13 cellular contexts compared by ENCODE assay signal in the genomic region with DNA sequence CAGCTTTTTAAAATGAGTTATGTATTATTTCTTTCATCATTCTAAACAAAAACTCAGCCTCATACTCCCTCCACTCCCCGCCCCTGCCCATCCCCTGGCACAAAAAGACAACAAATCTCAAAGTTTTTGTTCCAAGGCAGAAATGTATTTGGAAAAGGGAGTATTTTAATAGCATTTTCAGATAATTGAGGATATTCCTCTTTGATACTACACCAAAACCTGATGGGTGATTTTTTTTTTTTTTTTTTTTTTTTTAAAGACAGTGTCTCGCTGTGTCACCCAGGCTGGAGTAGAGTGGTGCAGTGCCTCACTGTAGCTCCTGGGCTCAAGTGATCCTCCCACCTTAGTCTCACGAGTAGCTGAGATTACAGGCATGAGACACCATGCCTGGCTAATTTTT.
DNase-seq lines count a peak whose midpoint lies in the region; ATAC-seq and TF ChIP-seq lines count a peak whose summit lies in the region.
"Had no signal": no experiment of that assay in that cellular context is flagged by ENCODE, and none has a peak within 500 bp of the region (broad histone marks: within the 10 kb centered on the region; RNA-seq: fewer than 3 reads in every experiment).

No MANE protein-coding gene starts in this region.

- H3K36me3 Mint-ChIP-seq in nephron progenitor cell (ENCODE audit: low read depth), result peaks cover 51% of the 10 kb centered on the region
- H3K36me3 Mint-ChIP-seq: CD8-positive, alpha-beta T cell had no signal

- TF ChIP-seq CTCF in HEK293 (tag by site-specific recombination; IDR thresholded peaks at IDR 0.05), result no peak
- TF ChIP-seq CTCF in RWPE2 (IDR thresholded peaks at IDR 0.05; ENCODE audit: poor library complexity, severe bottlenecking), result no peak
- TF ChIP-seq CTCF in nephron progenitor cell (IDR thresholded peaks at IDR 0.05), result no peak

- CTCF ChIA-PET in HEK293 (lab: Yijun Ruan, JAX), result interaction anchor here (1.1 to 1.6 kb wide), 2 partner anchors 133 to 223 kb away, joined by 3 to 5 read pairs; a partner anchor contains a TSS

- no peak overlapping the region for H3K4me3 Mint-ChIP-seq in nephron progenitor cell
- H3K4me3 Mint-ChIP-seq: B cell; CD8-positive, alpha-beta T cell had no signal

- H3K27me3 Mint-ChIP-seq in nephron progenitor cell (ENCODE audit: low read depth, poor library complexity), result no peaks in the 10 kb centered on the region
- H3K27me3 Mint-ChIP-seq: B cell had no signal

- H3K9me3 ChIP-seq in HEK293 (ENCODE audit: control insufficient read depth, insufficient read depth, low read depth, low read length) (no peaks in the 10 kb centered on the region), RWPE2 (ENCODE audit: severe bottlenecking) (no peaks in the 10 kb centered on the region)

- no peak for ATAC-seq in RWPE2 (ENCODE audit: low read depth)
- no peak for ATAC-seq in GM18873 (IDR thresholded peaks at IDR 0.05; ENCODE audit: low FRiP score, unreplicated experiment)
- ATAC-seq in activated CD4-positive, CD25-positive, alpha-beta regulatory T cell treated with anti-CD3 and anti-CD28 coated beads, Interleukin-2, amount 50 U/mL, for 24 hours, result no peak
- ATAC-seq: CD8-positive, alpha-beta T cell had no signal

- peak overlapping the region; percentile 45 for H3K27ac Mint-ChIP-seq in nephron progenitor cell
- H3K27ac Mint-ChIP-seq: B cell; CD8-positive, alpha-beta T cell had no signal

- H3K27ac ChIP-seq in HEK293 (ENCODE audit: extremely low read depth, low read depth, low read length) (no peak overlapping the region), RWPE2 (ENCODE audit: poor library complexity, severe bottlenecking) (peak overlapping the region; percentile 97)
- H3K27ac ChIP-seq: BLaER1 treated with 17β-estradiol and CSF1 and Interleukin-3, amounts not matched to agents 10 nM and 100 nM had no signal

- peaks cover 23% of the 10 kb centered on the region for H3K4me1 Mint-ChIP-seq in nephron progenitor cell

- no peaks in the 10 kb centered on the region for H3K27me3 ChIP-seq in RWPE2 (ENCODE audit: insufficient read depth, poor library complexity, severe bottlenecking)
- H3K27me3 ChIP-seq: BLaER1 treated with 17β-estradiol and CSF1 and Interleukin-3, amounts not matched to agents 10 nM and 100 nM had no signal

- H3K9me3 Mint-ChIP-seq in nephron progenitor cell, result peaks cover 17% of the 10 kb centered on the region
- H3K9me3 Mint-ChIP-seq: CD8-positive, alpha-beta T cell had no signal

- H3K36me3 ChIP-seq in HEK293 (ENCODE audit: control insufficient read depth in 2 of 2, insufficient read depth in 1 of 2, low read length in 2 of 2) (peaks cover 5 to 9% of the 10 kb centered on the region in 2 experiments; a peak in 2 of 3 replicates), RWPE2 (ENCODE audit: low read depth) (peaks cover 49% of the 10 kb centered on the region)

- H3K4me1 ChIP-seq in HEK293 (ENCODE audit: control insufficient read depth, insufficient read depth, low read length) (peaks cover 16% of the 10 kb centered on the region), RWPE2 (ENCODE audit: insufficient read depth, poor library complexity, severe bottlenecking) (peaks cover 50% of the 10 kb centered on the region)

- H3K4me3 ChIP-seq in HEK293 (ENCODE audit: low read depth, low read length), result no peak overlapping the region
- H3K4me3 ChIP-seq in RWPE2 (ENCODE audit: severe bottlenecking), result no peak overlapping the region
- H3K4me3 ChIP-seq: BLaER1 treated with 17β-estradiol and CSF1 and Interleukin-3, amounts not matched to agents 10 nM and 100 nM had no signal

- DNase-seq in RWPE2 (ENCODE audit: low spot score) (no peak), nephron progenitor cell (no peak), NCI-H1417 treated with DMSO at 0.1 percent for 48 hours (lab: John Stamatoyannopoulos, UW) (no peak)
- no peak for DNase-seq in stimulated activated CD4-positive, alpha-beta T cell treated with anti-CD3 and anti-CD28 coated beads, Interleukin-1b, Interleukin-23, amount 100 ng/mL, for 48 hours
- DNase-seq: Calu3; CD8-positive, alpha-beta T cell; DMS79 treated with DMSO at 0.1 percent for 48 hours; GF-D8 had no signal

- POLR2A ChIA-PET in HEK293 (lab: Yijun Ruan, JAX), result no interaction called here

TF ChIP-seq in HEK293, 187 proteins besides CTCF, POLR2A, EP300 and RAD21:
- TF ChIP-seq, protein P1, sequence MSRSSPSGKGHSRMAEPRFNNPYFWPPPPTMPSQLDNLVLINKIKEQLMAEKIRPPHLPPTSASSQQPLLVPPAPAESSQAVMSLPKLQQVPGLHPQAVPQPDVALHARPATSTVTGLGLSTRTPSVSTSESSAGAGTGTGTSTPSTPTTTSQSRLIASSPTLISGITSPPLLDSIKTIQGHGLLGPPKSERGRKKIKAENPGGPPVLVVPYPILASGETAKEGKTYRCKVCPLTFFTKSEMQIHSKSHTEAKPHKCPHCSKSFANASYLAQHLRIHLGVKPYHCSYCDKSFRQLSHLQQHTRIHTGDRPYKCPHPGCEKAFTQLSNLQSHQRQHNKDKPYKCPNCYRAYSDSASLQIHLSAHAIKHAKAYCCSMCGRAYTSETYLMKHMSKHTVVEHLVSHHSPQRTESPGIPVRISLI (tag by site-specific recombination; IDR thresholded peaks at IDR 0.05), result peak; percentile 94
- TF ChIP-seq WT1 (tag by site-specific recombination; IDR thresholded peaks at IDR 0.05) (0 out of 2 replicates have a peak, but pooled peaks have one; percentile 15), ZNF394 (tag by site-specific recombination; IDR thresholded peaks at IDR 0.05; ENCODE audit: borderline replicate concordance) (no peak)
